ENCODE assay signal across 26 cellular contexts in the genomic region with DNA sequence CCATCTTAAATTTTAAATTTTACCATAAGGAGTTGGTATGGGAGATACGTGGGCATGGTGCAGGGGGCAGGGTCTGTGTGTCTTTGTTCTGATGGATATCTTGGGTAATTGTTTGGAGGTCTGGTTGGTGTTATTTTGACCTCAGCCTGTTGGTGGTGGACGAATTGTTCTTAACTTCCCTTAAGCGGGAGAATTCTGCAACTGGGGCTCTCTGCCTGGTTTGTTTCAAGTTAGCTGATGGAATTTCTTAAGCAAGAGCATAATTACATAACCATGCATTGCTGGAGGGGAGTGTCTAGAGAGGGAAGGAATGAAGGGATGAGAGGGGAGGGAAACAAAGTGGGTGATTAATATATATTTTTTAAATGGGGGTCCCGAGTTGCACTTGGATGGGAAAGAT.
DNase-seq lines count a peak whose midpoint lies in the region; ATAC-seq and TF ChIP-seq lines count a peak whose summit lies in the region.
"Had no signal": no experiment of that assay in that cellular context is flagged by ENCODE, and none has a peak within 500 bp of the region (broad histone marks: within the 10 kb centered on the region; RNA-seq: fewer than 3 reads in every experiment).

No MANE protein-coding gene starts in this region.

- H3K9me3 Mint-ChIP-seq in mesothelial cell of epicardium, result no peaks in the 10 kb centered on the region
- H3K9me3 Mint-ChIP-seq: nephron progenitor cell had no signal

- H3K27me3 ChIP-seq in IMR-90 (ENCODE audit: control insufficient read depth, insufficient read depth, low read length), result no peaks in the 10 kb centered on the region
- H3K27me3 ChIP-seq: heart right ventricle, left lung, pancreas, right atrium auricular region, thyroid gland had no signal

- no peaks in the 10 kb centered on the region for H3K27me3 Mint-ChIP-seq in mesothelial cell of epicardium (ENCODE audit: low read depth)
- H3K27me3 Mint-ChIP-seq: T-helper 17 cell had no signal

- no peak overlapping the region for H2BK5ac ChIP-seq in IMR-90 (ENCODE audit: low read depth, low read length, poor library complexity, severe bottlenecking)

- no CpG with 5 or more reads among the region's 4 CpGs for WGBS in IMR-90 (ENCODE audit: extremely low coverage in 2 of 2, insufficient read length in 1 of 2), 2 experiments

- peak overlapping the region; percentile 55; the same call in 1 of the 2 replicates for H4K91ac ChIP-seq in IMR-90 (ENCODE audit: insufficient read depth, low read depth, low read length)

- H3K23ac ChIP-seq in IMR-90 (ENCODE audit: low read depth, low read length), result no peak overlapping the region

- intact Hi-C loops in IMR-90 (cut with micrococcal nuclease), result no loop called here

- no peak for TF ChIP-seq POLR2A in IMR-90 (IDR thresholded peaks at IDR 0.05; ENCODE audit: low read depth, low read length)

- H2BK20ac ChIP-seq in IMR-90 (ENCODE audit: low read depth, low read length), result peak overlapping the region; percentile 65; the same call in 1 of the 2 replicates

- H3K79me1 ChIP-seq in IMR-90 (ENCODE audit: low read depth in 1 of 2, low read length in 2 of 2), result no peaks in the 10 kb centered on the region

- H3K27ac ChIP-seq in IMR-90 (ENCODE audit: insufficient read depth, low read length), result no peak overlapping the region
- H3K27ac ChIP-seq: C4-2B, heart right ventricle, left lung, pancreas, right atrium auricular region, thyroid gland had no signal

- ATAC-seq in IMR-90 (ENCODE audit: low read depth) (no peak), GM18867 (IDR thresholded peaks at IDR 0.05; ENCODE audit: unreplicated experiment) (no peak)
- ATAC-seq: activated T-cell treated with anti-CD3 and anti-CD28 coated beads, Interleukin-2, amount 50 U/mL, for 72 hours; heart right ventricle; left lung; pancreas; stimulated activated naive CD8-positive, alpha-beta T cell treated with anti-CD3 and anti-CD28 coated beads, Interleukin-15, Interleukin-2, amounts not matched to agents 100 U/mL and 50 U/mL, for 24 hours; T-helper 17 cell had no signal

- H3K9ac ChIP-seq in IMR-90 (ENCODE audit: low read depth, low read length), result no peak overlapping the region

- peaks cover 1% of the 10 kb centered on the region; the same call in 1 of the 2 replicates for H3K9me1 ChIP-seq in IMR-90 (ENCODE audit: insufficient read depth, low read length)

- H3K4me3 Mint-ChIP-seq in mesothelial cell of epicardium, result no peak overlapping the region
- H3K4me3 Mint-ChIP-seq: activated naive CD4-positive, alpha-beta T cell treated with anti-CD3 and anti-CD28 coated beads for 36 hours; activated T-cell treated with anti-CD3 and anti-CD28 coated beads, Interleukin-2, amount 50 U/mL, for 72 hours; nephron progenitor cell; T-helper 17 cell had no signal

- H3K36me3 Mint-ChIP-seq in mesothelial cell of epicardium, result no peaks in the 10 kb centered on the region

- no TSS peak for BruUV-seq in IMR-90 (replicated peaks; lab: Mats Ljungman, UMichigan)

- H4K20me1 ChIP-seq in IMR-90 (ENCODE audit: insufficient read depth, low read length), result no peaks in the 10 kb centered on the region

- H2AK5ac ChIP-seq in IMR-90 (ENCODE audit: low read depth, low read length), result peak overlapping the region; percentile 44; the same call in 1 of the 2 replicates

- H3K4me3 ChIP-seq in IMR-90 (ENCODE audit: insufficient read depth, low read depth, low read length) (no peak overlapping the region), fibroblast of mammary gland (ENCODE audit: control insufficient read depth, low read depth, low read length) (no peak overlapping the region)
- H3K4me3 ChIP-seq: HAP-1, heart right ventricle, left lung, pancreas, right atrium auricular region, thyroid gland had no signal

- no peaks in the 10 kb centered on the region for H3K9me3 ChIP-seq in IMR-90 (ENCODE audit: control insufficient read depth, insufficient read depth, low read length)
- H3K9me3 ChIP-seq: HAP-1, heart right ventricle, left lung, pancreas, right atrium auricular region, thyroid gland had no signal

- H2BK120ac ChIP-seq in IMR-90 (ENCODE audit: low read depth, low read length), result peak overlapping the region; percentile 94

- no peak overlapping the region for H4K5ac ChIP-seq in IMR-90 (ENCODE audit: low read depth, low read length)

- peak overlapping the region; percentile 24; the same call in 1 of the 2 replicates for H3K18ac ChIP-seq in IMR-90 (ENCODE audit: low read depth, low read length)

- peaks cover 14% of the 10 kb centered on the region for H3K4me1 ChIP-seq in IMR-90 (ENCODE audit: control insufficient read depth, insufficient read depth, low read length)
- H3K4me1 ChIP-seq: heart right ventricle, left lung, pancreas, right atrium auricular region, thyroid gland had no signal

- POLR2A ChIA-PET in IMR-90 (lab: Charles Lee; ENCODE audit: unreplicated experiment), result no interaction called here

- peak overlapping the region; percentile 72 for H3K27ac Mint-ChIP-seq in mesothelial cell of epicardium
- H3K27ac Mint-ChIP-seq: activated naive CD4-positive, alpha-beta T cell treated with anti-CD3 and anti-CD28 coated beads for 36 hours; activated T-cell treated with anti-CD3 and anti-CD28 coated beads, Interleukin-2, amount 50 U/mL, for 72 hours; nephron progenitor cell; T-helper 17 cell had no signal

- peak overlapping the region in 1 of 2 experiments; percentile 53; a peak in 1 of 4 replicates for H4K8ac ChIP-seq in IMR-90 (ENCODE audit: low read depth in 2 of 2, low read length in 2 of 2)

- no peak for TF ChIP-seq RAD21 in IMR-90 (IDR thresholded peaks at IDR 0.05; ENCODE audit: low read length)

- H2AFZ ChIP-seq in IMR-90 (replicated peaks; ENCODE audit: low read length, poor library complexity), result no peak overlapping the region

- DNase-seq in IMR-90 (no peak), OCI-M1 (lab: John Stamatoyannopoulos, UW) (peak; percentile 4), fibroblast of mammary gland (ENCODE audit: low read depth) (peak; percentile 28), mesothelial cell of epicardium (ENCODE audit: low spot score in 2 of 2, unreplicated experiment in 2 of 2) (no peak), NCI-H2081 treated with DMSO at 0.1 percent for 48 hours (lab: John Stamatoyannopoulos, UW) (no peak), NAMALWA (ENCODE audit: low spot score) (no peak), OCI-M2 (lab: John Stamatoyannopoulos, UW; ENCODE audit: unreplicated experiment) (no peak)
- DNase-seq: activated CD4-positive, alpha-beta T cell treated with anti-CD3 and anti-CD28 coated beads for 48 hours; activated naive CD4-positive, alpha-beta T cell treated with anti-CD3 and anti-CD28 coated beads for 36 hours; activated T-cell treated with anti-CD3 and anti-CD28 coated beads, Interleukin-2, amount 50 U/mL, for 72 hours; anterior cingulate cortex; caudate nucleus; dermis blood vessel endothelial cell; heart right ventricle; left lung; NCI-H2029 treated with DMSO at 0.1 percent for 48 hours; NCI-H446; nephron progenitor cell; pancreas; stimulated activated naive CD8-positive, alpha-beta T cell treated with anti-CD3 and anti-CD28 coated beads, Interleukin-15, Interleukin-2, amounts not matched to agents 100 U/mL and 50 U/mL, for 24 hours; T-helper 17 cell; thyroid gland had no signal

- peaks cover 55% of the 10 kb centered on the region for H3K4me1 Mint-ChIP-seq in mesothelial cell of epicardium
- H3K4me1 Mint-ChIP-seq: nephron progenitor cell, T-helper 17 cell had no signal

- no peak overlapping the region for H3K56ac ChIP-seq in IMR-90 (ENCODE audit: extremely low read depth, insufficient read depth, low read length)

- TF ChIP-seq CTCF in IMR-90 (conservative IDR thresholded peaks at IDR 0.05; ENCODE audit: low read depth, low read length) (no peak), fibroblast of mammary gland (conservative IDR thresholded peaks at IDR 0.05; ENCODE audit: control insufficient read depth, insufficient read depth, low read depth, low read length) (no peak), mesothelial cell of epicardium (IDR thresholded peaks at IDR 0.05; ENCODE audit: unreplicated experiment) (no peak)

- H2AK9ac ChIP-seq in IMR-90 (replicated peaks; ENCODE audit: low read depth, low read length, poor library complexity), result no peak overlapping the region

- H3K4me2 ChIP-seq in IMR-90 (ENCODE audit: low read depth, low read length), result no peak overlapping the region

- peak overlapping the region; percentile 81; the same call in 2 of the 3 replicates for H2BK15ac ChIP-seq in IMR-90 (ENCODE audit: low read depth, low read length)

- peak overlapping the region; percentile 65; the same call in 1 of the 2 replicates for H3K14ac ChIP-seq in IMR-90 (replicated peaks; ENCODE audit: low read depth, low read length)

- peak overlapping the region; percentile 53; the same call in 1 of the 2 replicates for H3K4ac ChIP-seq in IMR-90 (ENCODE audit: low read depth, low read length)

- CTCF ChIA-PET in IMR-90 (lab: Yijun Ruan, JAX), result no interaction called here

- dilution Hi-C loops in IMR-90 (cut with HindIII; ENCODE audit: low sequenced_read_pairs, unreplicated experiment), result no loop called here

- H3K36me3 ChIP-seq in IMR-90 (ENCODE audit: control insufficient read depth, insufficient read depth, low read length), result no peaks in the 10 kb centered on the region
- H3K36me3 ChIP-seq: HAP-1, heart right ventricle, left lung, pancreas, right atrium auricular region, thyroid gland had no signal

- in situ Hi-C loops in IMR-90 (cut with MboI; ENCODE audit: low sequenced_read_pairs), result no loop called here

TF ChIP-seq in IMR-90, 13 proteins besides CTCF, POLR2A, EP300 and RAD21 (continues in another document):
- TF ChIP-seq, protein P1, sequence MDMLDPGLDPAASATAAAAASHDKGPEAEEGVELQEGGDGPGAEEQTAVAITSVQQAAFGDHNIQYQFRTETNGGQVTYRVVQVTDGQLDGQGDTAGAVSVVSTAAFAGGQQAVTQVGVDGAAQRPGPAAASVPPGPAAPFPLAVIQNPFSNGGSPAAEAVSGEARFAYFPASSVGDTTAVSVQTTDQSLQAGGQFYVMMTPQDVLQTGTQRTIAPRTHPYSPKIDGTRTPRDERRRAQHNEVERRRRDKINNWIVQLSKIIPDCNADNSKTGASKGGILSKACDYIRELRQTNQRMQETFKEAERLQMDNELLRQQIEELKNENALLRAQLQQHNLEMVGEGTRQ (IDR thresholded peaks at IDR 0.05; ENCODE audit: low read depth, low read length), result no peak
- TF ChIP-seq FOS (IDR thresholded peaks at IDR 0.05; ENCODE audit: low read depth, low read length) (no peak), MXI1 (IDR thresholded peaks at IDR 0.05; ENCODE audit: borderline replicate concordance, low read depth, low read length) (no peak), MAZ (IDR thresholded peaks at IDR 0.05; ENCODE audit: borderline replicate concordance, low read depth, low read length) (no peak)
- TF ChIP-seq, protein P2, sequence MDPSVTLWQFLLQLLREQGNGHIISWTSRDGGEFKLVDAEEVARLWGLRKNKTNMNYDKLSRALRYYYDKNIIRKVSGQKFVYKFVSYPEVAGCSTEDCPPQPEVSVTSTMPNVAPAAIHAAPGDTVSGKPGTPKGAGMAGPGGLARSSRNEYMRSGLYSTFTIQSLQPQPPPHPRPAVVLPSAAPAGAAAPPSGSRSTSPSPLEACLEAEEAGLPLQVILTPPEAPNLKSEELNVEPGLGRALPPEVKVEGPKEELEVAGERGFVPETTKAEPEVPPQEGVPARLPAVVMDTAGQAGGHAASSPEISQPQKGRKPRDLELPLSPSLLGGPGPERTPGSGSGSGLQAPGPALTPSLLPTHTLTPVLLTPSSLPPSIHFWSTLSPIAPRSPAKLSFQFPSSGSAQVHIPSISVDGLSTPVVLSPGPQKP (IDR thresholded peaks at IDR 0.05; ENCODE audit: borderline replicate concordance, low read depth, low read length), result no peak

Comparison
In these comparisons a context has a peak if more than half of its experiments do, and no peak if none do; other contexts are left out.
1. DNase-seq: peak in OCI-M1 (single experiment) and fibroblast of mammary gland (single experiment); none in IMR-90 (single experiment), mesothelial cell of epicardium (0 of 2), NCI-H2081 treated with DMSO at 0.1 percent for 48 hours (single experiment), NAMALWA (single experiment) and OCI-M2 (single experiment).